29 cellular contexts compared by ENCODE assay signal in the genomic region with DNA sequence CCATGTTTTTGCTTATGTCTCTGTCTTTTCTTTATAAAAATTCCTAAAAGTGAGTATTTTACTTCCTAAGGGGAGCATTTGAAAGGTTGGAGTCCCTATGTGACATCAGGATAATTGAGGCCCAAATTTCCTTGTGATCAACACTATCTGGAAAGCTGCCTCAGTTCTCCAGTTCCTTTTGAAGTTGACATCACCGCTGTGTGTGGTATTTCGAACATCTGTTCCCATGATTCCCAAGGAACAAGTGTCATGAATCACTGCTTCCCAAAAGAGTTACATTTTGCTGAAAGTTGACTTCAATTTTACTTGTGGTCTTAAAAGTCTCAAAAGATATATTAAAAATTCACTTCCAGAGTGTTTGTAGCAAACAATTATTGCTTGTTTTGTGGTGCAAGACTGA.
"Had no signal": no experiment of that assay in that cellular context is flagged by ENCODE, and none has a peak within 500 bp of the region (broad histone marks: within the 10 kb centered on the region; RNA-seq: fewer than 3 reads in every experiment).

No MANE protein-coding gene starts in this region.

- H3K4me2 ChIP-seq: smooth muscle cell had no signal

- H3K4me3 ChIP-seq: left lung, lower lobe of right lung, ovary, prostate gland, sigmoid colon, smooth muscle cell, tibial nerve, uterus had no signal

- FAIRE-seq: islet of Langerhans, kidney had no signal

- H3K9me3 ChIP-seq: left lung, lower lobe of right lung, ovary, prostate gland, sigmoid colon, tibial nerve, uterus had no signal

- H3K27me3 Mint-ChIP-seq: naive B cell; stimulated activated memory B cell treated with anti-CD40 and anti-IgM and Interleukin-4, amounts not matched to agents 10 μg/mL and 1 μg/mL and 100 μg/mL, for 72 hours; stimulated activated naive CD8-positive, alpha-beta T cell treated with anti-CD3 and anti-CD28 coated beads, Interleukin-15, amount 100 ng/mL, for 72 hours; type B pancreatic cell had no signal

- H3K27ac Mint-ChIP-seq: immature natural killer cell; naive B cell; natural killer cell; nephron progenitor cell; stimulated activated memory B cell treated with anti-CD40 and anti-IgM and Interleukin-4, amounts not matched to agents 10 μg/mL and 1 μg/mL and 100 μg/mL, for 72 hours; stimulated activated naive CD8-positive, alpha-beta T cell treated with anti-CD3 and anti-CD28 coated beads, Interleukin-15, amount 100 ng/mL, for 72 hours; type B pancreatic cell had no signal

- H3K9me3 Mint-ChIP-seq: nephron progenitor cell; stimulated activated memory B cell treated with anti-CD40 and anti-IgM and Interleukin-4, amounts not matched to agents 10 μg/mL and 1 μg/mL and 100 μg/mL, for 72 hours; stimulated activated naive CD8-positive, alpha-beta T cell treated with anti-CD3 and anti-CD28 coated beads, Interleukin-15, amount 100 ng/mL, for 72 hours; type B pancreatic cell had no signal

- H3K4me1 Mint-ChIP-seq: immature natural killer cell; naive B cell; natural killer cell; nephron progenitor cell; stimulated activated memory B cell treated with anti-CD40 and anti-IgM and Interleukin-4, amounts not matched to agents 10 μg/mL and 1 μg/mL and 100 μg/mL, for 72 hours; stimulated activated naive CD8-positive, alpha-beta T cell treated with anti-CD3 and anti-CD28 coated beads, Interleukin-15, amount 100 ng/mL, for 72 hours had no signal

- H3K4me1 ChIP-seq: left lung, lower lobe of right lung, prostate gland, sigmoid colon, tibial nerve, uterus had no signal

- H3K4me3 Mint-ChIP-seq: immature natural killer cell; naive B cell; natural killer cell; nephron progenitor cell; stimulated activated memory B cell treated with anti-CD40 and anti-IgM and Interleukin-4, amounts not matched to agents 10 μg/mL and 1 μg/mL and 100 μg/mL, for 72 hours; stimulated activated naive CD8-positive, alpha-beta T cell treated with anti-CD3 and anti-CD28 coated beads, Interleukin-15, amount 100 ng/mL, for 72 hours; type B pancreatic cell had no signal

- ATAC-seq: left colon; left lung; lower lobe of right lung; natural killer cell; right cardiac atrium; stimulated activated memory B cell treated with anti-CD40 and anti-IgM and Interleukin-4, amounts not matched to agents 10 μg/mL and 1 μg/mL and 100 μg/mL, for 72 hours; stimulated activated naive CD8-positive, alpha-beta T cell treated with anti-CD3 and anti-CD28 coated beads, Interleukin-15, amount 100 ng/mL, for 72 hours had no signal

- H3K27me3 ChIP-seq: left lung, ovary, sigmoid colon, tibial nerve, uterus had no signal

- DNase-seq: hypothalamus; immature natural killer cell; kidney; left colon; left lung; lower lobe of right lung; mammary epithelial cell; mesenchymal stem cell; naive B cell; natural killer cell; nephron progenitor cell; ovary; retina; right cardiac atrium; sigmoid colon; stimulated activated CD4-positive, alpha-beta T cell treated with anti-CD3 and anti-CD28 coated beads, Interleukin-1b, Interleukin-23, amount 100 ng/mL, for 48 hours; stimulated activated CD4-positive, alpha-beta T cell treated with anti-CD3 and anti-CD28 coated beads, Interleukin-2, amount 100 ng/mL, for 48 hours; stimulated activated CD4-positive, alpha-beta T cell treated with anti-CD3 and anti-CD28 coated beads, Interleukin-4, amount 100 ng/mL, for 4 hours; stimulated activated CD8-positive, alpha-beta memory T cell treated with anti-CD3 and anti-CD28 coated beads, Interleukin-4, amount 100 ng/mL, for 48 hours; stimulated activated naive CD4-positive, alpha-beta T cell treated with Interleukin-2 at 50 U/mL for 16 hours; stimulated activated naive CD8-positive, alpha-beta T cell treated with anti-CD3 and anti-CD28 coated beads, Interleukin-15, amount 100 ng/mL, for 72 hours; substantia nigra; uterus had no signal

- H3K36me3 ChIP-seq: left lung, lower lobe of right lung, ovary, prostate gland, sigmoid colon, tibial nerve, uterus had no signal

- H3K36me3 Mint-ChIP-seq: immature natural killer cell; naive B cell; natural killer cell; stimulated activated memory B cell treated with anti-CD40 and anti-IgM and Interleukin-4, amounts not matched to agents 10 μg/mL and 1 μg/mL and 100 μg/mL, for 72 hours; type B pancreatic cell had no signal

- H3K27ac ChIP-seq: left lung, lower lobe of right lung, ovary, prostate gland, sigmoid colon, tibial nerve, uterus had no signal
